In genomic region chr14:50061664-50062437, GRCh38 we compare ENCODE assay signal across 1 cellular context.
TF ChIP-seq lines count a peak whose summit lies in the region.

No MANE protein-coding gene starts in this region.

TF ChIP-seq in K562, 482 proteins besides CTCF, POLR2A, EP300 and RAD21 (continued from another document):
- TF ChIP-seq ZNF407 (IDR thresholded peaks at IDR 0.05; ENCODE audit: low read depth) (no peak), CTBP1 (IDR thresholded peaks at IDR 0.05; ENCODE audit: borderline replicate concordance) (peak; percentile 63), KLF13 (tag; IDR thresholded peaks at IDR 0.05; ENCODE audit: borderline replicate concordance, low read depth) (no peak), CBFA2T3 (IDR thresholded peaks at IDR 0.05) (peak; percentile 31; the same call in 1 of the 2 replicates)
